26 cellular contexts compared by ENCODE assay signal in the genomic region with DNA sequence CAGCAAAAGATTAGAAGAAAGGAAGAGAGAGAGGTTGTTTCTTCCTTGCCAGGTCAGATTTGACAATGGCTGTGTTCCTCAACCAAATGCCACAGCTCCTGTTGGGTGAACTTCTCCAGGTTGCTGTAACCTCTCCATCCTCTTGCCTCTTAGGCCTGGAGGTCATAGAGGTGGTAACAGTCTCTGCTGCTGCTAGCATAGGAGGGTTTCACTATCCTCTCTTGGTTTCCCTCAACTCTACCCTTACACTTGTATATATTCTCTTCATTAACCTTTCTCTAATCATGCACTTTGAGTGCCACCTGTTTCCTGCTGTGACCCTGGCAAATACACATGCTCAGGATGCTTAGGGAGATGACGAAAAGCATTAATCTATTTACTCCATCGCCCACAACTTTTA.
"Had no signal": no experiment of that assay in that cellular context is flagged by ENCODE, and none has a peak within 500 bp of the region (broad histone marks: within the 10 kb centered on the region; RNA-seq: fewer than 3 reads in every experiment).

No MANE protein-coding gene starts in this region.

- H3K4me2 ChIP-seq: smooth muscle cell had no signal

- ATAC-seq: body of pancreas, gastroesophageal sphincter, natural killer cell, upper lobe of right lung, WTC11 had no signal

- H3K36me3 ChIP-seq: cardiac muscle cell, gastroesophageal sphincter, left ventricle myocardium inferior, sigmoid colon, thyroid gland, upper lobe of right lung had no signal

- H3K27ac ChIP-seq: body of pancreas, cardiac muscle cell, epithelial cell of prostate, gastroesophageal sphincter, left ventricle myocardium inferior, sigmoid colon, thyroid gland, upper lobe of right lung had no signal

- H3K4me3 ChIP-seq: body of pancreas, cardiac muscle cell, gastroesophageal sphincter, left ventricle myocardium inferior, sigmoid colon, smooth muscle cell, thyroid gland, upper lobe of right lung had no signal

- DNase-seq: activated CD4-positive, alpha-beta T cell treated with anti-CD3 and anti-CD28 coated beads, Interleukin-2, amount 50 U/mL, for 4 hours; activated CD8-positive, alpha-beta memory T cell treated with anti-CD3 and anti-CD28 coated beads for 24 hours; activated CD8-positive, alpha-beta memory T cell treated with anti-CD3 and anti-CD28 coated beads, Interleukin-2, amount 50 U/mL, for 4 hours; activated naive CD4-positive, alpha-beta T cell treated with anti-CD3 and anti-CD28 coated beads for 36 hours; activated T-cell treated with anti-CD3 and anti-CD28 coated beads, Interleukin-2, amount 50 U/mL, for 24 hours; anterior cingulate cortex; body of pancreas; cortex of kidney; hypothalamus; left ventricle myocardium inferior; mammary epithelial cell; midbrain; natural killer cell; sigmoid colon; stimulated activated CD4-positive, alpha-beta T cell treated with anti-CD3 and anti-CD28 coated beads, Interleukin-15, amount 100 ng/mL, for 24 hours; stimulated activated CD8-positive, alpha-beta memory T cell treated with anti-CD3 and anti-CD28 coated beads, Interleukin-4, amount 100 ng/mL, for 48 hours; stimulated activated naive CD4-positive, alpha-beta T cell; substantia nigra; T1000; thyroid gland; upper lobe of right lung had no signal

- H3K27me3 ChIP-seq: body of pancreas, cardiac muscle cell, gastroesophageal sphincter, sigmoid colon, thyroid gland, upper lobe of right lung had no signal

- H3K9me3 ChIP-seq: body of pancreas, gastroesophageal sphincter, left ventricle myocardium inferior, sigmoid colon, thyroid gland, upper lobe of right lung had no signal

- H3K4me1 ChIP-seq: body of pancreas, left ventricle myocardium inferior, thyroid gland, upper lobe of right lung had no signal
